Comparison of ENCODE assay signal across 12 cellular contexts in genomic region chr12:74541074-74541473, GRCh38. TPM values are rescaled to one million over a fixed set of nuclear protein-coding genes. Genes with fewer than 3 reads are reported as not detected.
A peak's percentile ranks its signal among the peaks of the same experiment; 100 is the strongest.
DNase-seq lines count a peak whose midpoint lies in the region; ATAC-seq lines count a peak whose summit lies in the region.
"Had no signal": no experiment of that assay in that cellular context is flagged by ENCODE, and none has a peak within 500 bp of the region (broad histone marks: within the 10 kb centered on the region; RNA-seq: fewer than 3 reads in every experiment).

No MANE protein-coding gene starts in this region.

- peak overlapping the region; percentile 27; the same call in 1 of the 2 replicates for H3K9ac ChIP-seq in iPS-20b (ENCODE audit: low read depth, low read length)

- ATAC-seq in activated T-helper 17 cell treated with anti-CD3 and anti-CD28 coated beads, Interleukin-2, amount 50 U/mL, for 72 hours (replicated peaks): no peak
- ATAC-seq in stimulated activated effector memory CD8-positive, alpha-beta T cell treated with anti-CD3 and anti-CD28 coated beads, Interleukin-12 subunit alpha, Interleukin-12 subunit beta, amount 100 ng/mL, for 72 hours: no peak
- ATAC-seq in GM19035 (IDR thresholded peaks at IDR 0.05; ENCODE audit: unreplicated experiment) (no peak), HG02981 (IDR thresholded peaks at IDR 0.05; ENCODE audit: unreplicated experiment) (no peak)
- ATAC-seq: heart left ventricle had no signal

- no peak overlapping the region for H3K27ac ChIP-seq in iPS-20b (ENCODE audit: low read length)

- H3K9me3 ChIP-seq in iPS-20b (ENCODE audit: insufficient read depth, low read depth, low read length): no peaks in the 10 kb centered on the region
- H3K9me3 ChIP-seq: heart left ventricle had no signal

- peaks cover 53% of the 10 kb centered on the region for H3K36me3 Mint-ChIP-seq in activated CD4-positive, alpha-beta T cell treated with anti-CD3 and anti-CD28 coated beads, Interleukin-2, amount 10 ng/mL, durations not matched to agents 24 days and 14 days (ENCODE audit: low read depth)
- peaks cover 74% of the 10 kb centered on the region for H3K36me3 Mint-ChIP-seq in activated T-helper 17 cell treated with anti-CD3 and anti-CD28 coated beads, Interleukin-2, amount 50 U/mL, for 72 hours (ENCODE audit: low read depth)
- H3K36me3 Mint-ChIP-seq in stimulated activated effector memory CD8-positive, alpha-beta T cell treated with anti-CD3 and anti-CD28 coated beads, Interleukin-12 subunit alpha, Interleukin-12 subunit beta, amount 100 ng/mL, for 72 hours: peaks cover 67% of the 10 kb centered on the region

- peak overlapping the region; percentile 98 for H3K4me3 Mint-ChIP-seq in activated CD4-positive, alpha-beta T cell treated with anti-CD3 and anti-CD28 coated beads, Interleukin-2, amount 10 ng/mL, durations not matched to agents 24 days and 14 days
- H3K4me3 Mint-ChIP-seq in activated T-helper 17 cell treated with anti-CD3 and anti-CD28 coated beads, Interleukin-2, amount 50 U/mL, for 72 hours: peak overlapping the region; percentile 98
- H3K4me3 Mint-ChIP-seq in stimulated activated effector memory CD8-positive, alpha-beta T cell treated with anti-CD3 and anti-CD28 coated beads, Interleukin-12 subunit alpha, Interleukin-12 subunit beta, amount 100 ng/mL, for 72 hours: peak overlapping the region; percentile 96

- no peak overlapping the region for H3K27ac Mint-ChIP-seq in activated CD4-positive, alpha-beta T cell treated with anti-CD3 and anti-CD28 coated beads, Interleukin-2, amount 10 ng/mL, durations not matched to agents 24 days and 14 days
- peak overlapping the region; percentile 100 for H3K27ac Mint-ChIP-seq in activated T-helper 17 cell treated with anti-CD3 and anti-CD28 coated beads, Interleukin-2, amount 50 U/mL, for 72 hours
- H3K27ac Mint-ChIP-seq in stimulated activated effector memory CD8-positive, alpha-beta T cell treated with anti-CD3 and anti-CD28 coated beads, Interleukin-12 subunit alpha, Interleukin-12 subunit beta, amount 100 ng/mL, for 72 hours: peak overlapping the region; percentile 100

- peaks cover 34% of the 10 kb centered on the region for H3K4me1 ChIP-seq in iPS-20b (ENCODE audit: insufficient read depth, low read length)

- peak overlapping the region; percentile 98 for H3K4me3 ChIP-seq in iPS-20b (ENCODE audit: low read length)

- H3K36me3 ChIP-seq in iPS-20b (ENCODE audit: insufficient read depth, low read depth, low read length): peaks cover 10% of the 10 kb centered on the region

- intact Hi-C loops in activated CD4-positive, alpha-beta T cell treated with anti-CD3 and anti-CD28 coated beads, Interleukin-2, amount 10 ng/mL, durations not matched to agents 24 days and 14 days (cut with micrococcal nuclease): no loop called here

- H3K27me3 ChIP-seq in iPS-20b (ENCODE audit: insufficient read depth, low read length): no peaks in the 10 kb centered on the region
- H3K27me3 ChIP-seq: heart left ventricle had no signal

- DNase-seq in activated CD4-positive, alpha-beta T cell treated with anti-CD3 and anti-CD28 coated beads, Interleukin-2, amount 10 ng/mL, durations not matched to agents 24 days and 14 days: no peak
- no peak for DNase-seq in activated CD4-positive, alpha-beta T cell treated with anti-CD3 and anti-CD28 coated beads, Interleukin-2, amount 50 U/mL, for 4 hours
- no peak for DNase-seq in stimulated activated effector memory CD8-positive, alpha-beta T cell treated with anti-CD3 and anti-CD28 coated beads, Interleukin-12 subunit alpha, Interleukin-12 subunit beta, amount 100 ng/mL, for 72 hours (ENCODE audit: low spot score in 2 of 2)
- no peak for DNase-seq in NCI-H2107 treated with DMSO at 0.1 percent for 48 hours (lab: John Stamatoyannopoulos, UW; ENCODE audit: unreplicated experiment)
- DNase-seq: dermis blood vessel endothelial cell, heart left ventricle, NCI-H1105 treated with DMSO at 0.1 percent for 48 hours, T1000 had no signal

- H3K4me1 Mint-ChIP-seq in activated CD4-positive, alpha-beta T cell treated with anti-CD3 and anti-CD28 coated beads, Interleukin-2, amount 10 ng/mL, durations not matched to agents 24 days and 14 days: peaks cover 40% of the 10 kb centered on the region
- peaks cover 35% of the 10 kb centered on the region for H3K4me1 Mint-ChIP-seq in activated T-helper 17 cell treated with anti-CD3 and anti-CD28 coated beads, Interleukin-2, amount 50 U/mL, for 72 hours
- peaks cover 45% of the 10 kb centered on the region for H3K4me1 Mint-ChIP-seq in stimulated activated effector memory CD8-positive, alpha-beta T cell treated with anti-CD3 and anti-CD28 coated beads, Interleukin-12 subunit alpha, Interleukin-12 subunit beta, amount 100 ng/mL, for 72 hours

- H3K27me3 Mint-ChIP-seq in activated CD4-positive, alpha-beta T cell treated with anti-CD3 and anti-CD28 coated beads, Interleukin-2, amount 10 ng/mL, durations not matched to agents 24 days and 14 days: no peaks in the 10 kb centered on the region
- H3K27me3 Mint-ChIP-seq in activated T-helper 17 cell treated with anti-CD3 and anti-CD28 coated beads, Interleukin-2, amount 50 U/mL, for 72 hours: no peaks in the 10 kb centered on the region

- no peaks in the 10 kb centered on the region for H3K9me3 Mint-ChIP-seq in activated CD4-positive, alpha-beta T cell treated with anti-CD3 and anti-CD28 coated beads, Interleukin-2, amount 10 ng/mL, durations not matched to agents 24 days and 14 days
- H3K9me3 Mint-ChIP-seq in activated T-helper 17 cell treated with anti-CD3 and anti-CD28 coated beads, Interleukin-2, amount 50 U/mL, for 72 hours: no peaks in the 10 kb centered on the region
- no peaks in the 10 kb centered on the region for H3K9me3 Mint-ChIP-seq in stimulated activated effector memory CD8-positive, alpha-beta T cell treated with anti-CD3 and anti-CD28 coated beads, Interleukin-12 subunit alpha, Interleukin-12 subunit beta, amount 100 ng/mL, for 72 hours

RNA-seq across cellular contexts. Expression of gene ATXN7L3B, which starts 3.4 kb away (rescaled TPM):
- 23.9 and 24.6 TPM in 2 replicates for total RNA-seq in activated CD4-positive, alpha-beta T cell treated with anti-CD3 and anti-CD28 coated beads, Interleukin-2, amount 10 ng/mL, durations not matched to agents 24 days and 14 days
- 10 to 100 TPM; 16.3 to 21.9 TPM for total RNA-seq in activated T-helper 17 cell treated with anti-CD3 and anti-CD28 coated beads, Interleukin-2, amount 50 U/mL, for 72 hours
